1 cellular context compared by ENCODE assay signal in genomic region chr1:938711-939504, GRCh38.
TF ChIP-seq lines count a peak whose summit lies in the region.

No MANE protein-coding gene starts in this region.

TF ChIP-seq in HCT116, 20 proteins besides CTCF, POLR2A, EP300 and RAD21 (continued from another document):
- TF ChIP-seq REST (IDR thresholded peaks at IDR 0.05; ENCODE audit: low read depth) (no peak), ZFX (IDR thresholded peaks at IDR 0.05) (no peak), SRF (IDR thresholded peaks at IDR 0.05; ENCODE audit: low read depth) (no peak)
